In the genomic region with DNA sequence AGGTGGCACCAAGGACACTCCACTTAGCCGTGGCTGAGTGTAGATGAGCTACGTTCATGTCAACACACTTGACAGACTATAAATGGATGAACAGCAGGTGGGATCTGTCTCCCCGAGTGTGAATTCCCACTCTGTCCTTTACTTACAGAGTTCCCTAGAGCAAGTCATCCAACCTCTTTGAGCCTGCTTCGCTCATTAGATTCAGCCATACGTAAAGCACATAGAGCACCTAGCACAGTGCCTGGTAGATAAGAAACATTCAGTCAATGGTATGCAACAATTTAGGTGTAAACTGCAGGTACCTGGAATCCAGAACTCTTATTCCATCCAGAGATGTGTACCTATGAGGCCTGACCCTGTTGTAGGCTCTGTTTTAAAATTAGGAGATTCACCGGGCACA, we compare ENCODE assay signal across 7 cellular contexts.
"Had no signal": no experiment of that assay in that cellular context is flagged by ENCODE, and none has a peak within 500 bp of the region (broad histone marks: within the 10 kb centered on the region; RNA-seq: fewer than 3 reads in every experiment).

No MANE protein-coding gene starts in this region.

- DNase-seq: HFFc6, IMR-90, KG1 had no signal

- H3K4me3 Mint-ChIP-seq: GM23338, HFFc6 had no signal

- H3K9me3 ChIP-seq: HAP-1 had no signal

- H3K27ac Mint-ChIP-seq: GM23338, HFFc6 had no signal

- H3K4me1 Mint-ChIP-seq: GM23338 had no signal

- ATAC-seq: GM23338, HCT116, K562 had no signal

- H3K9me3 Mint-ChIP-seq: HFFc6 had no signal

- H2AFZ ChIP-seq: GM23338 had no signal

- H3K4me2 ChIP-seq: GM23338 had no signal

- H3K4me1 ChIP-seq: HAP-1 had no signal
